ENCODE assay signal across 23 cellular contexts in genomic region chr11:128411812-128412211, GRCh38.
DNase-seq lines count a peak whose midpoint lies in the region; ATAC-seq, FAIRE-seq and TF ChIP-seq lines count a peak whose summit lies in the region.
"Had no signal": no experiment of that assay in that cellular context is flagged by ENCODE, and none has a peak within 500 bp of the region (broad histone marks: within the 10 kb centered on the region; RNA-seq: fewer than 3 reads in every experiment).

No MANE protein-coding gene starts in this region.

- H3K4me1 ChIP-seq in heart right ventricle, result peaks cover 0 to 63% (median 18%) of the 10 kb centered on the region in 9 donors

- H3K36me3 ChIP-seq in heart right ventricle, result no peaks in the 10 kb centered on the region
- H3K36me3 ChIP-seq: neutrophil had no signal

- H3K27ac Mint-ChIP-seq in stimulated activated memory B cell treated with anti-CD40 and anti-IgM and Interleukin-4, amounts not matched to agents 10 μg/mL and 1 μg/mL and 100 μg/mL, for 72 hours, result peak overlapping the region; percentile 81
- H3K27ac Mint-ChIP-seq: memory B cell had no signal

- H3K27me3 Mint-ChIP-seq in stimulated activated memory B cell treated with anti-CD40 and anti-IgM and Interleukin-4, amounts not matched to agents 10 μg/mL and 1 μg/mL and 100 μg/mL, for 72 hours, result no peaks in the 10 kb centered on the region
- H3K27me3 Mint-ChIP-seq: central memory CD8-positive, alpha-beta T cell; memory B cell had no signal

- peak overlapping the region in 9 of 10 donors; percentile 14 to 62 (median 48) for H3K27ac ChIP-seq in heart right ventricle
- H3K27ac ChIP-seq: HL-60, neutrophil had no signal

- H3K4me3 Mint-ChIP-seq in stimulated activated memory B cell treated with anti-CD40 and anti-IgM and Interleukin-4, amounts not matched to agents 10 μg/mL and 1 μg/mL and 100 μg/mL, for 72 hours, result no peak overlapping the region
- H3K4me3 Mint-ChIP-seq: central memory CD8-positive, alpha-beta T cell; memory B cell had no signal

- ATAC-seq in heart right ventricle (peak in 3 of 8 donors; percentile 52 to 66 (median 62)), Right ventricle myocardium inferior (no peak), HG02610 (IDR thresholded peaks at IDR 0.05; ENCODE audit: unreplicated experiment) (no peak)
- no peak for ATAC-seq in stimulated activated memory B cell treated with anti-CD40 and anti-IgM and Interleukin-4, amounts not matched to agents 10 μg/mL and 1 μg/mL and 100 μg/mL, for 72 hours
- ATAC-seq: K562 had no signal

- H3K4me3 ChIP-seq in heart right ventricle, result no peak overlapping the region
- H3K4me3 ChIP-seq: K562 had no signal

- peak; percentile 90 for FAIRE-seq in GM19239 (lab: Jason Lieb, UNC)
- FAIRE-seq: H54, K562 had no signal

- H3K9me3 Mint-ChIP-seq in stimulated activated memory B cell treated with anti-CD40 and anti-IgM and Interleukin-4, amounts not matched to agents 10 μg/mL and 1 μg/mL and 100 μg/mL, for 72 hours, result no peaks in the 10 kb centered on the region
- H3K9me3 Mint-ChIP-seq: central memory CD8-positive, alpha-beta T cell; memory B cell had no signal

- peaks cover 30% of the 10 kb centered on the region for H3K4me1 Mint-ChIP-seq in stimulated activated memory B cell treated with anti-CD40 and anti-IgM and Interleukin-4, amounts not matched to agents 10 μg/mL and 1 μg/mL and 100 μg/mL, for 72 hours

- H3K36me3 Mint-ChIP-seq in stimulated activated memory B cell treated with anti-CD40 and anti-IgM and Interleukin-4, amounts not matched to agents 10 μg/mL and 1 μg/mL and 100 μg/mL, for 72 hours, result no peaks in the 10 kb centered on the region
- H3K36me3 Mint-ChIP-seq: memory B cell had no signal

- H3K9me3 ChIP-seq in heart right ventricle, result no peaks in the 10 kb centered on the region
- H3K9me3 ChIP-seq: neutrophil had no signal

- intact Hi-C loops in heart right ventricle (cut with DNase I) (loop anchor here in 1 of 10 donors (2.0 kb wide), 1 partner anchor 75 kb away; no protein-coding TSS in a partner anchor), Right ventricle myocardium inferior (cut with DNase I) (no loop called here), posterior cingulate gyrus (cut with DNase I) (no loop called here)

- no peak for TF ChIP-seq CTCF in heart right ventricle (IDR thresholded peaks at IDR 0.05)

- no peaks in the 10 kb centered on the region for H3K27me3 ChIP-seq in heart right ventricle
- H3K27me3 ChIP-seq: neutrophil had no signal

- 58 to 77% methylated on average over 5 of the region's 5 CpGs for WGBS in heart right ventricle, 2 donors

- DNase-seq in heart right ventricle (no peak), Right ventricle myocardium inferior (ENCODE audit: missing footprints) (no peak), GM19239 (ENCODE audit: insufficient read length, low spot score) (no peak), dermis blood vessel endothelial cell (peak; percentile 36), posterior cingulate gyrus (no peak), AG20443 (ENCODE audit: low spot score) (no peak)
- DNase-seq: activated CD8-positive, alpha-beta memory T cell treated with anti-CD3 and anti-CD28 coated beads, Interleukin-2, amount 50 U/mL, for 48 hours; DMS 273 treated with DMSO at 0.1 percent for 48 hours; effector memory CD4-positive, alpha-beta T cell; head of caudate nucleus; NCI-H1048; NCI-H2081; NCI-H510A; retina; T-helper 2 cell had no signal
